Comparison of ENCODE assay signal across 1 cellular context in genomic region chr14:31229009-31229408, GRCh38.
TF ChIP-seq lines count a peak whose summit lies in the region.

No MANE protein-coding gene starts in this region.

TF ChIP-seq in GM12878, 131 proteins besides CTCF, POLR2A, EP300 and RAD21 (continued from another document and continues in another):
- no peak for TF ChIP-seq IRF3 (IDR thresholded peaks at IDR 0.05)
- no peak for TF ChIP-seq HDAC2 (IDR thresholded peaks at IDR 0.05)
- TF ChIP-seq BRCA1 (IDR thresholded peaks at IDR 0.05; ENCODE audit: low read depth, low read length): no peak
- TF ChIP-seq FOXM1 (IDR thresholded peaks at IDR 0.05; ENCODE audit: low read depth, low read length): no peak
- 0 out of 2 replicates have a peak, but pooled peaks have one; percentile 57 for TF ChIP-seq RCOR1 (conservative IDR thresholded peaks at IDR 0.05; ENCODE audit: low read depth, low read length)
- no peak for TF ChIP-seq MYC (IDR thresholded peaks at IDR 0.05; ENCODE audit: insufficient read depth, insufficient read length, insufficient replicate concordance, low read length, severe bottlenecking)
- TF ChIP-seq IRF5 (IDR thresholded peaks at IDR 0.05; ENCODE audit: borderline replicate concordance): peak; percentile 33; the same call in 1 of the 2 replicates
- no peak for TF ChIP-seq TCF12 (IDR thresholded peaks at IDR 0.05; ENCODE audit: low read depth, low read length)
- TF ChIP-seq SMAD1 (IDR thresholded peaks at IDR 0.05; ENCODE audit: low read depth, partially characterized antibody): peak; percentile 26
- TF ChIP-seq SIX5 (IDR thresholded peaks at IDR 0.05; ENCODE audit: low read depth, low read length, severe bottlenecking): no peak
- no peak for TF ChIP-seq SIN3A (IDR thresholded peaks at IDR 0.05; ENCODE audit: low read depth, low read length)
- no peak for TF ChIP-seq STAT1 (conservative IDR thresholded peaks at IDR 0.05)
- no peak for TF ChIP-seq RFX5 (IDR thresholded peaks at IDR 0.05; ENCODE audit: low read depth, low read length)
- no peak for TF ChIP-seq SREBF2 (IDR thresholded peaks at IDR 0.05; ENCODE audit: low read length)
- no peak for TF ChIP-seq KAT2A (conservative IDR thresholded peaks at IDR 0.05; ENCODE audit: control insufficient read depth, low read depth, low read length)
- TF ChIP-seq SREBF1 (IDR thresholded peaks at IDR 0.05; ENCODE audit: low read length): no peak
- no peak for TF ChIP-seq MYB (IDR thresholded peaks at IDR 0.05; ENCODE audit: borderline replicate concordance, low read depth, low read length)
- TF ChIP-seq IRF4 (IDR thresholded peaks at IDR 0.05; ENCODE audit: low read depth, low read length): peak; percentile 95
- no peak for TF ChIP-seq MAX (IDR thresholded peaks at IDR 0.05; ENCODE audit: low read depth, low read length)
- TF ChIP-seq ELK1 (IDR thresholded peaks at IDR 0.05; ENCODE audit: low read depth, low read length): no peak
- TF ChIP-seq ZNF274 (IDR thresholded peaks at IDR 0.05; ENCODE audit: insufficient read depth, insufficient read length): no peak
- TF ChIP-seq MTA2 (IDR thresholded peaks at IDR 0.05; ENCODE audit: low read depth): peak; percentile 92
- TF ChIP-seq KDM1A (IDR thresholded peaks at IDR 0.05; ENCODE audit: borderline replicate concordance): no peak
- peak; percentile 76; the same call in 1 of the 2 replicates for TF ChIP-seq JUND (IDR thresholded peaks at IDR 0.05; ENCODE audit: low read depth, low read length)
- no peak for TF ChIP-seq CHD4 (IDR thresholded peaks at IDR 0.05)
- TF ChIP-seq RAD51 (IDR thresholded peaks at IDR 0.05): no peak
- TF ChIP-seq PAX8 (IDR thresholded peaks at IDR 0.05): no peak
- peak; percentile 82 for TF ChIP-seq TCF7 (IDR thresholded peaks at IDR 0.05; ENCODE audit: borderline replicate concordance)
- no peak for TF ChIP-seq SP1 (IDR thresholded peaks at IDR 0.05; ENCODE audit: low read depth, low read length)
- TF ChIP-seq NRF1 (conservative IDR thresholded peaks at IDR 0.05; ENCODE audit: low read depth, low read length): no peak
- TF ChIP-seq STAT3 (IDR thresholded peaks at IDR 0.05; ENCODE audit: low read depth, low read length): no peak
- peak; percentile 96 for TF ChIP-seq SPI1 (IDR thresholded peaks at IDR 0.05; ENCODE audit: borderline replicate concordance, insufficient read depth, low read depth, low read length)
- TF ChIP-seq WRNIP1 (IDR thresholded peaks at IDR 0.05; ENCODE audit: borderline replicate concordance, low read depth, low read length): no peak
- TF ChIP-seq SKIL (IDR thresholded peaks at IDR 0.05; ENCODE audit: low read depth, poor library complexity, severe bottlenecking): peak; percentile 85
- TF ChIP-seq YBX1 (IDR thresholded peaks at IDR 0.05): no peak
- TF ChIP-seq FOS (IDR thresholded peaks at IDR 0.05; ENCODE audit: borderline replicate concordance, extremely low read depth, insufficient read length): no peak
- TF ChIP-seq NFIC (IDR thresholded peaks at IDR 0.05; ENCODE audit: low read depth, low read length): peak; percentile 85
- no peak for TF ChIP-seq CBX3 (IDR thresholded peaks at IDR 0.05; ENCODE audit: borderline replicate concordance, low read depth)
- TF ChIP-seq USF2 (IDR thresholded peaks at IDR 0.05; ENCODE audit: borderline replicate concordance, low read depth, low read length): no peak
- TF ChIP-seq ATF7 (IDR thresholded peaks at IDR 0.05; ENCODE audit: low read depth): peak; percentile 80
- TF ChIP-seq MXI1 (IDR thresholded peaks at IDR 0.05; ENCODE audit: low read depth, low read length): no peak
- TF ChIP-seq JUNB (IDR thresholded peaks at IDR 0.05): peak; percentile 96
- peak; percentile 47; the same call in 1 of the 2 replicates for TF ChIP-seq ZNF592 (IDR thresholded peaks at IDR 0.05)
- peak; percentile 86 for TF ChIP-seq BMI1 (IDR thresholded peaks at IDR 0.05; ENCODE audit: borderline replicate concordance)
- no peak for TF ChIP-seq CEBPZ (IDR thresholded peaks at IDR 0.05; ENCODE audit: low read depth, low read length)
- TF ChIP-seq FOXK2 (IDR thresholded peaks at IDR 0.05): no peak
- TF ChIP-seq GABPA (IDR thresholded peaks at IDR 0.05; ENCODE audit: low read depth): peak; percentile 75
- TF ChIP-seq CEBPB (IDR thresholded peaks at IDR 0.05; ENCODE audit: borderline replicate concordance in 1 of 2, low read depth in 2 of 2, low read length in 2 of 2): no peak
- peak; percentile 62 for TF ChIP-seq NR2F1 (conservative IDR thresholded peaks at IDR 0.05)
- no peak for TF ChIP-seq HSF1 (IDR thresholded peaks at IDR 0.05; ENCODE audit: low read depth, low read length)
- peak; percentile 63; the same call in 1 of the 2 replicates for TF ChIP-seq RELB (IDR thresholded peaks at IDR 0.05; ENCODE audit: low read depth)
